Comparison of ENCODE assay signal across 1 cellular context in the genomic region with DNA sequence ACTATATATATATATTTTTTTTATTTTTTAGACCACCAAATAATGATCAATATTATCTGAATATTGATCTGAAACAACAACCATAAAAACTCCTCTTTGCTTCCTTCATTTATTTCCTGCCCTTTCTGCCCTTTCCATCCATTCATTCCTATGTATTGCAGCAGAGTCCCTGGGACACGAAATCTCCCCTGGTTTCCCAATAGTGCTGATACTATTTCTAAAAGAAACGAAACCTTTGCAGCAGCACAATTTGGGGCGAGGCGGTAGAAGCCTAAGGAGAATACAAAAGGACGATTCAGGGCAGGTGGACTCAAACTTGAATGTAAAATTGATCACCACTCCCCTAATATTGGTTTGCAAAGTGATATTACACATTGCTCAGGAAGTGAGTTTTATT.
TF ChIP-seq lines count a peak whose summit lies in the region.

No MANE protein-coding gene starts in this region.

TF ChIP-seq in A549, 52 proteins besides CTCF, POLR2A, EP300 and RAD21 (continued from another document):
- no peak for TF ChIP-seq E2F6 (IDR thresholded peaks at IDR 0.05; ENCODE audit: borderline replicate concordance, low read depth)
- no peak for TF ChIP-seq FOSB (CRISPR knock-in tag; IDR thresholded peaks at IDR 0.05)
- no peak for TF ChIP-seq KDM5A (IDR thresholded peaks at IDR 0.05)
- TF ChIP-seq, protein P1, sequence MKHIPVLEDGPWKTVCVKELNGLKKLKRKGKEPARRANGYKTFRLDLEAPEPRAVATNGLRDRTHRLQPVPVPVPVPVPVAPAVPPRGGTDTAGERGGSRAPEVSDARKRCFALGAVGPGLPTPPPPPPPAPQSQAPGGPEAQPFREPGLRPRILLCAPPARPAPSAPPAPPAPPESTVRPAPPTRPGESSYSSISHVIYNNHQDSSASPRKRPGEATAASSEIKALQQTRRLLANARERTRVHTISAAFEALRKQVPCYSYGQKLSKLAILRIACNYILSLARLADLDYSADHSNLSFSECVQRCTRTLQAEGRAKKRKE (CRISPR knock-in tag; IDR thresholded peaks at IDR 0.05; ENCODE audit: low read depth) = no peak
- TF ChIP-seq PHF8 (IDR thresholded peaks at IDR 0.05; ENCODE audit: borderline replicate concordance, low read depth) = no peak
- TF ChIP-seq ESRRA (IDR thresholded peaks at IDR 0.05; ENCODE audit: borderline replicate concordance, low read length) = no peak
- TF ChIP-seq MAZ (IDR thresholded peaks at IDR 0.05; ENCODE audit: borderline replicate concordance, low read depth, low read length) = no peak
- no peak for TF ChIP-seq ZC3H11A (IDR thresholded peaks at IDR 0.05)
- TF ChIP-seq, protein P2, sequence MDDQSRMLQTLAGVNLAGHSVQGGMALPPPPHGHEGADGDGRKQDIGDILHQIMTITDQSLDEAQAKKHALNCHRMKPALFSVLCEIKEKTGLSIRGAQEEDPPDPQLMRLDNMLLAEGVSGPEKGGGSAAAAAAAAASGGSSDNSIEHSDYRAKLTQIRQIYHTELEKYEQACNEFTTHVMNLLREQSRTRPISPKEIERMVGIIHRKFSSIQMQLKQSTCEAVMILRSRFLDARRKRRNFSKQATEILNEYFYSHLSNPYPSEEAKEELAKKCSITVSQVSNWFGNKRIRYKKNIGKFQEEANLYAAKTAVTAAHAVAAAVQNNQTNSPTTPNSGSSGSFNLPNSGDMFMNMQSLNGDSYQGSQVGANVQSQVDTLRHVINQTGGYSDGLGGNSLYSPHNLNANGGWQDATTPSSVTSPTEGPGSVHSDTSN (IDR thresholded peaks at IDR 0.05) = no peak
- TF ChIP-seq RFX5 (IDR thresholded peaks at IDR 0.05) = no peak
- TF ChIP-seq, protein P3, sequence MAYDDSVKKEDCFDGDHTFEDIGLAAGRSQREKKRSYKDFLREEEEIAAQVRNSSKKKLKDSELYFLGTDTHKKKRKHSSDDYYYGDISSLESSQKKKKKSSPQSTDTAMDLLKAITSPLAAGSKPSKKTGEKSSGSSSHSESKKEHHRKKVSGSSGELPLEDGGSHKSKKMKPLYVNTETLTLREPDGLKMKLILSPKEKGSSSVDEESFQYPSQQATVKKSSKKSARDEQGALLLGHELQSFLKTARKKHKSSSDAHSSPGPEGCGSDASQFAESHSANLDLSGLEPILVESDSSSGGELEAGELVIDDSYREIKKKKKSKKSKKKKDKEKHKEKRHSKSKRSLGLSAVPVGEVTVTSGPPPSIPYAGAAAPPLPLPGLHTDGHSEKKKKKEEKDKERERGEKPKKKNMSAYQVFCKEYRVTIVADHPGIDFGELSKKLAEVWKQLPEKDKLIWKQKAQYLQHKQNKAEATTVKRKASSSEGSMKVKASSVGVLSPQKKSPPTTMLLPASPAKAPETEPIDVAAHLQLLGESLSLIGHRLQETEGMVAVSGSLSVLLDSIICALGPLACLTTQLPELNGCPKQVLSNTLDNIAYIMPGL (CRISPR knock-in tag; IDR thresholded peaks at IDR 0.05; ENCODE audit: borderline replicate concordance) = no peak
